In the genomic region with DNA sequence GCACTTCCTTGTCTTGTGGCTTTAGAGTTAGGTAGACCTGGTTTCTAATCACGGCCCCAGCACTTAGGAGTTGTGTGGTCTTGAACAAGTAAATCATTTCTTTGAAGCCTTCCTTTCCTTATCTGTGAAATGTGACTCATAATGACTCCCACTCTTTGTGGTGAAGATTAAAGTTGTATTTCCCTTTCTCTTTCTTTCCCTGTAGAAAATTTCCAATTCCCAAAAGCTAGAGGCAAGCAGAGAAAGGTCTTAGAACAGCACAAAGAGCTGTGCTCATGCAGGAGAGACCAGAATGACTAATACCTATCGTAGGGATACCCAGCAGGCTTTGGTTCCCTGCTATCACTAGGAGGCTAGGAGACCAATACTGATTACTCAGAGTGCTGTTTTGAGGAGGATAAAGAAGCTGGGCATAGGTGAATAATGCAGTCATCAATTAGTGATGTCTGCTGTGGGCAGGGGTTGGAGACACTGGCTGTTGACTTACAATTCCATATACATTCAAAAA, we compare ENCODE assay signal across 17 cellular contexts.
A peak's percentile ranks its signal among the peaks of the same experiment; 100 is the strongest.
DNase-seq lines count a peak whose midpoint lies in the region; ATAC-seq, FAIRE-seq and TF ChIP-seq lines count a peak whose summit lies in the region.
"Had no signal": no experiment of that assay in that cellular context is flagged by ENCODE, and none has a peak within 500 bp of the region (broad histone marks: within the 10 kb centered on the region; RNA-seq: fewer than 3 reads in every experiment).

No MANE protein-coding gene starts in this region.

- H3K9me3 ChIP-seq in body of pancreas (no peaks in the 10 kb centered on the region), HepG2 (ENCODE audit: low read length) (no peaks in the 10 kb centered on the region)

- peak; percentile 63 for FAIRE-seq in HepG2 (lab: Jason Lieb, UNC)
- FAIRE-seq: endometrium had no signal

- intact Hi-C loops in body of pancreas (cut with DNase I): no loop called here
- intact Hi-C loops in HepG2 (cut with micrococcal nuclease; ENCODE audit: unreplicated experiment): no loop called here
- intact Hi-C loops in Right ventricle myocardium inferior (cut with DNase I): no loop called here

- H3K36me3 Mint-ChIP-seq in glutamatergic neuron (ENCODE audit: unreplicated experiment): no peaks in the 10 kb centered on the region
- H3K36me3 Mint-ChIP-seq: activated naive CD8-positive, alpha-beta T cell had no signal

- no peak overlapping the region for H3K27ac Mint-ChIP-seq in glutamatergic neuron (ENCODE audit: unreplicated experiment)
- H3K27ac Mint-ChIP-seq: activated naive CD8-positive, alpha-beta T cell had no signal

- H3K4me3 Mint-ChIP-seq in glutamatergic neuron (ENCODE audit: unreplicated experiment): no peak overlapping the region
- H3K4me3 Mint-ChIP-seq: activated naive CD8-positive, alpha-beta T cell; H9 had no signal

- TF ChIP-seq RAD21 in HepG2 (CRISPR knock-in tag; IDR thresholded peaks at IDR 0.05): no peak

- H3K4me1 ChIP-seq in body of pancreas (peaks cover 13% of the 10 kb centered on the region), HepG2 (ENCODE audit: insufficient read depth, low read length) (peaks cover 62% of the 10 kb centered on the region)

- in situ Hi-C loops in HepG2 (cut with HindIII; ENCODE audit: extremely low pct_ligation_motif_present, low pct_unique_long_range_greater_than_20kb): no loop called here

- TF ChIP-seq EP300 in HepG2 (IDR thresholded peaks at IDR 0.05; ENCODE audit: low read depth in 2 of 2, low read length in 2 of 2): no peak
- TF ChIP-seq EP300 in HepG2 (CRISPR knock-in tag; IDR thresholded peaks at IDR 0.05; ENCODE audit: borderline replicate concordance): no peak

- H3K4me1 Mint-ChIP-seq in glutamatergic neuron (ENCODE audit: low read depth, unreplicated experiment): peaks cover 11% of the 10 kb centered on the region

- WGBS in body of pancreas, 2 donors: 66 to 67% methylated on average over 2 of the region's 2 CpGs
- WGBS in HepG2 (ENCODE audit: low lambda C conversion rate): 59% methylated on average over 2 of the region's 2 CpGs

- BruUV-seq in HepG2 (replicated peaks; lab: Mats Ljungman, UMichigan): no TSS peak

- peak overlapping the region in 1 of 4 donors; percentile 35 for H3K27ac ChIP-seq in body of pancreas
- peak overlapping the region; percentile 15 for H3K27ac ChIP-seq in HepG2 (ENCODE audit: extremely low read length, insufficient read depth, low read length)

- TF ChIP-seq CTCF in body of pancreas (IDR thresholded peaks at IDR 0.05) (no peak), HepG2 (CRISPR knock-in tag; IDR thresholded peaks at IDR 0.05) (no peak), glutamatergic neuron (IDR thresholded peaks at IDR 0.05; ENCODE audit: partially characterized antibody, unreplicated experiment) (no peak)

- 0 out of 2 replicates have a peak overlapping the region, but pooled peaks have one; percentile 16 for H3K4me2 ChIP-seq in HepG2 (ENCODE audit: low read depth, low read length)

- POLR2A ChIA-PET in HepG2 (lab: Yijun Ruan, JAX): interaction anchor here (0.6 to 1.0 kb wide), 2 partner anchors 164 to 211 kb away, joined by 3 to 4 read pairs; no protein-coding TSS in a partner anchor

- CTCF ChIA-PET in HepG2 (lab: Yijun Ruan, JAX; ENCODE audit: low intra/inter-chr PET ratio, low total read pairs): no interaction called here

- H3K36me3 ChIP-seq in body of pancreas (replicated peaks in 1 of 2; ENCODE audit: insufficient read depth in 1 of 2, low read depth in 2 of 2) (no peaks in the 10 kb centered on the region), HepG2 (replicated peaks in 1 of 2; ENCODE audit: control insufficient read depth in 1 of 2, insufficient read depth in 2 of 2, low read length in 2 of 2) (no peaks in the 10 kb centered on the region)

- no peaks in the 10 kb centered on the region for H4K20me1 ChIP-seq in HepG2 (ENCODE audit: insufficient read depth, low read length)

- H3K9me3 Mint-ChIP-seq in glutamatergic neuron (ENCODE audit: unreplicated experiment): no peaks in the 10 kb centered on the region
- H3K9me3 Mint-ChIP-seq: H9 had no signal

- peak; percentile 30 for ATAC-seq in body of pancreas
- ATAC-seq in HepG2: peak; percentile 56
- ATAC-seq in HG03135 (IDR thresholded peaks at IDR 0.05; ENCODE audit: unreplicated experiment): no peak
- ATAC-seq in GM21390 (IDR thresholded peaks at IDR 0.05; ENCODE audit: unreplicated experiment): no peak
- no peak for ATAC-seq in Right ventricle myocardium inferior
- ATAC-seq: SK-N-SH treated with all-trans-retinoic acid at 6 μM for 48 hours had no signal

- no peaks in the 10 kb centered on the region for H3K79me2 ChIP-seq in HepG2 (ENCODE audit: insufficient read depth, low read length)

- H3K27me3 ChIP-seq in body of pancreas (no peaks in the 10 kb centered on the region), HepG2 (ENCODE audit: control insufficient read depth in 1 of 2, insufficient read depth in 2 of 2, low read length in 2 of 2) (no peaks in the 10 kb centered on the region)

- no peak overlapping the region for H2AFZ ChIP-seq in HepG2 (ENCODE audit: low read length)

- peaks cover 2% of the 10 kb centered on the region for H3K27me3 Mint-ChIP-seq in glutamatergic neuron (ENCODE audit: unreplicated experiment)
- H3K27me3 Mint-ChIP-seq: activated naive CD8-positive, alpha-beta T cell had no signal

- DNase-seq in AG08396 (ENCODE audit: low spot score): peak; percentile 21
- peak; percentile 54 for DNase-seq in HT1080 (ENCODE audit: low read depth)
- no peak for DNase-seq in body of pancreas
- peak; percentile 55 for DNase-seq in HepG2 (ENCODE audit: low spot score)
- no peak for DNase-seq in Right ventricle myocardium inferior (ENCODE audit: missing footprints)
- DNase-seq in glutamatergic neuron: no peak
- DNase-seq: activated CD4-positive, alpha-beta T cell treated with anti-CD3 and anti-CD28 coated beads, Interleukin-2, amount 50 U/mL, for 4 hours; C1 segment of cervical spinal cord; H9; MM.1S; nucleus accumbens; stimulated activated CD4-positive, alpha-beta T cell treated with anti-CD3 and anti-CD28 coated beads, Interleukin-4, amount 100 ng/mL, for 1 hour had no signal

- TF ChIP-seq POLR2A in body of pancreas (IDR thresholded peaks at IDR 0.05) (no peak), HepG2 (IDR thresholded peaks at IDR 0.05; ENCODE audit: insufficient read depth in 1 of 2, low read depth in 2 of 2, low read length in 2 of 2) (no peak)

- H3K4me3 ChIP-seq in body of pancreas (no peak overlapping the region), HepG2 (replicated peaks in 1 of 3; ENCODE audit: insufficient read depth in 1 of 3, low read depth in 2 of 3, low read length in 3 of 3) (no peak overlapping the region)

- H3K9ac ChIP-seq in HepG2 (ENCODE audit: insufficient read depth, low read depth, low read length): no peak overlapping the region

TF ChIP-seq in HepG2, 621 proteins besides CTCF, POLR2A, EP300 and RAD21 (continues in another document):
- TF ChIP-seq FOSL1 (CRISPR knock-in tag; IDR thresholded peaks at IDR 0.05; ENCODE audit: borderline replicate concordance) (0 out of 2 replicates have a peak, but pooled peaks have one; percentile 37), HIVEP1 (CRISPR knock-in tag; IDR thresholded peaks at IDR 0.05) (no peak), FOSL2 (CRISPR knock-in tag; IDR thresholded peaks at IDR 0.05) (peak; percentile 36; the same call in 1 of the 2 replicates), HES4 (CRISPR knock-in tag; IDR thresholded peaks at IDR 0.05; ENCODE audit: borderline replicate concordance) (no peak), BHLHE40 (IDR thresholded peaks at IDR 0.05; ENCODE audit: low read length) (no peak), ZFX (CRISPR knock-in tag; IDR thresholded peaks at IDR 0.05; ENCODE audit: low read depth) (no peak), HNRNPL (IDR thresholded peaks at IDR 0.05; ENCODE audit: low read depth, low read length) (no peak), ZNF143 (CRISPR knock-in tag; IDR thresholded peaks at IDR 0.05) (0 out of 2 replicates have a peak, but pooled peaks have one; percentile 29), SKI (IDR thresholded peaks at IDR 0.05; ENCODE audit: partially characterized antibody) (no peak), RXRB (CRISPR knock-in tag; IDR thresholded peaks at IDR 0.05; ENCODE audit: borderline replicate concordance) (no peak), SRF (IDR thresholded peaks at IDR 0.05; ENCODE audit: low read depth, low read length) (peak; percentile 44; the same call in 1 of the 2 replicates)
- TF ChIP-seq, protein P1, sequence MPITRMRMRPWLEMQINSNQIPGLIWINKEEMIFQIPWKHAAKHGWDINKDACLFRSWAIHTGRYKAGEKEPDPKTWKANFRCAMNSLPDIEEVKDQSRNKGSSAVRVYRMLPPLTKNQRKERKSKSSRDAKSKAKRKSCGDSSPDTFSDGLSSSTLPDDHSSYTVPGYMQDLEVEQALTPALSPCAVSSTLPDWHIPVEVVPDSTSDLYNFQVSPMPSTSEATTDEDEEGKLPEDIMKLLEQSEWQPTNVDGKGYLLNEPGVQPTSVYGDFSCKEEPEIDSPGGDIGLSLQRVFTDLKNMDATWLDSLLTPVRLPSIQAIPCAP (CRISPR knock-in tag; IDR thresholded peaks at IDR 0.05; ENCODE audit: low read depth): no peak
- TF ChIP-seq, protein P2, sequence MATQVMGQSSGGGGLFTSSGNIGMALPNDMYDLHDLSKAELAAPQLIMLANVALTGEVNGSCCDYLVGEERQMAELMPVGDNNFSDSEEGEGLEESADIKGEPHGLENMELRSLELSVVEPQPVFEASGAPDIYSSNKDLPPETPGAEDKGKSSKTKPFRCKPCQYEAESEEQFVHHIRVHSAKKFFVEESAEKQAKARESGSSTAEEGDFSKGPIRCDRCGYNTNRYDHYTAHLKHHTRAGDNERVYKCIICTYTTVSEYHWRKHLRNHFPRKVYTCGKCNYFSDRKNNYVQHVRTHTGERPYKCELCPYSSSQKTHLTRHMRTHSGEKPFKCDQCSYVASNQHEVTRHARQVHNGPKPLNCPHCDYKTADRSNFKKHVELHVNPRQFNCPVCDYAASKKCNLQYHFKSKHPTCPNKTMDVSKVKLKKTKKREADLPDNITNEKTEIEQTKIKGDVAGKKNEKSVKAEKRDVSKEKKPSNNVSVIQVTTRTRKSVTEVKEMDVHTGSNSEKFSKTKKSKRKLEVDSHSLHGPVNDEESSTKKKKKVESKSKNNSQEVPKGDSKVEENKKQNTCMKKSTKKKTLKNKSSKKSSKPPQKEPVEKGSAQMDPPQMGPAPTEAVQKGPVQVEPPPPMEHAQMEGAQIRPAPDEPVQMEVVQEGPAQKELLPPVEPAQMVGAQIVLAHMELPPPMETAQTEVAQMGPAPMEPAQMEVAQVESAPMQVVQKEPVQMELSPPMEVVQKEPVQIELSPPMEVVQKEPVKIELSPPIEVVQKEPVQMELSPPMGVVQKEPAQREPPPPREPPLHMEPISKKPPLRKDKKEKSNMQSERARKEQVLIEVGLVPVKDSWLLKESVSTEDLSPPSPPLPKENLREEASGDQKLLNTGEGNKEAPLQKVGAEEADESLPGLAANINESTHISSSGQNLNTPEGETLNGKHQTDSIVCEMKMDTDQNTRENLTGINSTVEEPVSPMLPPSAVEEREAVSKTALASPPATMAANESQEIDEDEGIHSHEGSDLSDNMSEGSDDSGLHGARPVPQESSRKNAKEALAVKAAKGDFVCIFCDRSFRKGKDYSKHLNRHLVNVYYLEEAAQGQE (IDR thresholded peaks at IDR 0.05; ENCODE audit: borderline replicate concordance in 1 of 2, low read depth in 1 of 2, low read length in 2 of 2): no peak

Comparison
In these comparisons a context has a peak if more than half of its experiments do, and no peak if none do; other contexts are left out.
1. DNase-seq: peak in AG08396 (single experiment), HT1080 (single experiment) and HepG2 (single experiment); none in body of pancreas (0 of 4), Right ventricle myocardium inferior (single experiment) and glutamatergic neuron (single experiment).
2. ATAC-seq: peak in body of pancreas (single experiment) and HepG2 (single experiment); none in HG03135 (single experiment), GM21390 (single experiment) and Right ventricle myocardium inferior (single experiment).